36 cellular contexts compared by ENCODE assay signal in the genomic region with DNA sequence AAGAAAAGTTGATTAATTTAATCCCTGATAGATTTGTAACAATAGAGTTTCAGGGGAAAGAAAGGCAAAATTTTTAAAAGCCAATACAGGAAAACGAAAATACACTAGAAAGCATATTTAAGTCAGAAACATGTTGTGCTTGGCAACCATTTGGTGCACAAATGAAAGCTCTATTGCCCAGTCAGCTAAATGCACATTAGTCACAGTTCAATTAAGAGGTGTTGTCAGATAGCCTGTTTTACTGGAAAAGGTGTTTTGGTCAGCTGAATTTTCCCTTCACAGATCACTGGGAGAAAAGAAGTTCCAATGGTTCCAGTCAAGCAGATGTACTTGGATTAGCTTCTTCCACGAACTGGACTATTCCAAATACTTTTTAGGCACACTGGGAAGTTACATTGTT. TPM values are rescaled to one million over a fixed set of nuclear protein-coding genes. Genes with fewer than 3 reads are reported as not detected.
A peak's percentile ranks its signal among the peaks of the same experiment; 100 is the strongest.
DNase-seq lines count a peak whose midpoint lies in the region; ATAC-seq, FAIRE-seq and TF ChIP-seq lines count a peak whose summit lies in the region.
"Had no signal": no experiment of that assay in that cellular context is flagged by ENCODE, and none has a peak within 500 bp of the region (broad histone marks: within the 10 kb centered on the region; RNA-seq: fewer than 3 reads in every experiment).

No MANE protein-coding gene starts in this region.

- POLR2A ChIA-PET in A549 (lab: Yijun Ruan, JAX) (no interaction called here), GM10248 (lab: Yijun Ruan, JAX) (no interaction called here)

- DNase-seq in A549 (ENCODE audit: low read depth in 1 of 2, low spot score in 1 of 2) (no peak), MM.1S (peak; percentile 40), choroid plexus epithelial cell (ENCODE audit: low read depth) (peak; percentile 21), keratinocyte (ENCODE audit: low read depth, low spot score) (no peak), GM10248 (ENCODE audit: extremely low spot score) (no peak), SHP77 (lab: John Stamatoyannopoulos, UW) (no peak)
- no peak for DNase-seq in activated CD8-positive, alpha-beta memory T cell treated with anti-CD3 and anti-CD28 coated beads, Interleukin-2, amount 50 U/mL, for 48 hours
- DNase-seq: ACHN; activated CD4-positive, alpha-beta T cell treated with anti-CD3 and anti-CD28 coated beads, Interleukin-2, amount 10 ng/mL, durations not matched to agents 24 days and 14 days; activated gamma-delta T cell treated with Interleukin-2 at 50 U/mL for 16 hours; activated naive CD8-positive, alpha-beta T cell treated with anti-CD3 and anti-CD28 coated beads, Interleukin-2, amount 50 U/mL, for 24 hours; activated T-cell treated with anti-CD3 and anti-CD28 coated beads, Interleukin-2, amount 50 U/mL, for 4 hours; BE2C; body of pancreas; CD8-positive, alpha-beta memory T cell; DMS79; effector memory CD4-positive, alpha-beta T cell; esophagus squamous epithelium; gastrocnemius medialis; GF-D8; HCEC 1CT; hippocampal formation; naive thymus-derived CD8-positive, alpha-beta T cell; NCI-H1436 treated with DMSO at 0.1 percent for 48 hours; NK-92 treated with Interleukin-12 subunit alpha and Interleukin-12 subunit beta, amount 100 ng/mL, for 24 hours; occipital lobe; retina; stimulated activated CD4-positive, alpha-beta T cell treated with anti-CD3 and anti-CD28 coated beads, Interleukin-1b, Interleukin-23, amount 100 ng/mL, for 48 hours; stimulated activated CD8-positive, alpha-beta memory T cell treated with anti-CD3 and anti-CD28 coated beads, Interleukin-4, amount 100 ng/mL, for 48 hours; stomach; T1000; transverse colon had no signal

- TF ChIP-seq EP300 in A549 (IDR thresholded peaks at IDR 0.05): no peak

- no peaks in the 10 kb centered on the region for H3K27me3 ChIP-seq in MM.1S (replicated peaks; ENCODE audit: insufficient read depth, low read length)
- H3K27me3 ChIP-seq in keratinocyte (ENCODE audit: control insufficient read depth, extremely low read depth, insufficient read depth, low read length): no peaks in the 10 kb centered on the region
- H3K27me3 ChIP-seq: BE2C, body of pancreas, esophagus squamous epithelium, gastrocnemius medialis, stomach, transverse colon had no signal

- H3K9me3 ChIP-seq in A549 (no peaks in the 10 kb centered on the region), MM.1S (replicated peaks; ENCODE audit: insufficient read depth, low read length) (no peaks in the 10 kb centered on the region), keratinocyte (ENCODE audit: control insufficient read depth, low read depth, low read length) (no peaks in the 10 kb centered on the region)
- H3K9me3 ChIP-seq: BE2C, body of pancreas, esophagus squamous epithelium, gastrocnemius medialis, stomach, transverse colon had no signal

- no peak for TF ChIP-seq CTCF in A549 (IDR thresholded peaks at IDR 0.05)
- no peak for TF ChIP-seq CTCF in MM.1S (IDR thresholded peaks at IDR 0.05; ENCODE audit: low read length)
- no peak for TF ChIP-seq CTCF in choroid plexus epithelial cell (conservative IDR thresholded peaks at IDR 0.05; ENCODE audit: low read depth, low read length)
- no peak for TF ChIP-seq CTCF in keratinocyte (optimal IDR thresholded peaks at IDR 0.05 in 1 of 3, IDR thresholded peaks at IDR 0.05 in 1 of 3, conservative IDR thresholded peaks at IDR 0.05 in 1 of 3; ENCODE audit: extremely low read depth in 1 of 3, insufficient read depth in 2 of 3, low read length in 3 of 3)
- TF ChIP-seq CTCF in GM10248 (IDR thresholded peaks at IDR 0.05; ENCODE audit: control extremely low read depth, extremely low read depth, low read depth, missing control alignments): no peak

- H3K4me1 ChIP-seq in A549 (no peaks in the 10 kb centered on the region), MM.1S (ENCODE audit: low read length) (peaks cover 3% of the 10 kb centered on the region; the same call in 1 of the 2 replicates), keratinocyte (ENCODE audit: control insufficient read depth, extremely low read depth, insufficient read depth, low read length) (peaks cover 4% of the 10 kb centered on the region)
- H3K4me1 ChIP-seq: body of pancreas, gastrocnemius medialis, stomach, transverse colon had no signal

- no peaks in the 10 kb centered on the region for H3K9me1 ChIP-seq in keratinocyte (ENCODE audit: control insufficient read depth, extremely low read depth, insufficient read depth, low read length)

- H3K36me3 ChIP-seq in MM.1S (replicated peaks; ENCODE audit: insufficient read depth, low read length) (no peaks in the 10 kb centered on the region), keratinocyte (ENCODE audit: control insufficient read depth in 2 of 2, extremely low read depth in 1 of 2, insufficient read depth in 2 of 2, low read length in 2 of 2) (no peaks in the 10 kb centered on the region)
- H3K36me3 ChIP-seq: esophagus squamous epithelium, gastrocnemius medialis, stomach, transverse colon had no signal

- no peak overlapping the region for H2AFZ ChIP-seq in MM.1S (ENCODE audit: low read length)
- no peak overlapping the region for H2AFZ ChIP-seq in keratinocyte (ENCODE audit: control insufficient read depth, low read length)

- H3F3A ChIP-seq in MM.1S (ENCODE audit: insufficient read depth, low read length): no peaks in the 10 kb centered on the region

- no peak for FAIRE-seq in A549 (lab: Jason Lieb, UNC)
- peak; percentile 17 for FAIRE-seq in keratinocyte (lab: Jason Lieb, UNC)
- FAIRE-seq: colon, HTR-8/SVneo had no signal

- no peak for ATAC-seq in A549
- no peak for ATAC-seq in HG03354 (IDR thresholded peaks at IDR 0.05; ENCODE audit: poor library complexity, severe bottlenecking, unreplicated experiment)
- ATAC-seq: activated naive CD8-positive, alpha-beta T cell treated with anti-CD3 and anti-CD28 coated beads, Interleukin-2, amount 50 U/mL, for 24 hours; activated T-cell treated with anti-CD3 and anti-CD28 coated beads, Interleukin-2, amount 50 U/mL, for 4 hours; body of pancreas; gastrocnemius medialis; naive thymus-derived CD8-positive, alpha-beta T cell had no signal

- no peak for TF ChIP-seq RAD21 in A549 (conservative IDR thresholded peaks at IDR 0.05 in 1 of 2, IDR thresholded peaks at IDR 0.05 in 1 of 2)

- 2% methylated on average over 2 of the region's 2 CpGs for WGBS in A549 (ENCODE audit: missing lambda C conversion rate)

- H3K9ac ChIP-seq in MM.1S (ENCODE audit: low read length) (no peak overlapping the region), keratinocyte (ENCODE audit: control insufficient read depth, extremely low read depth, insufficient read depth, low read length) (no peak overlapping the region)

- H3K9me2 ChIP-seq in MM.1S (replicated peaks; ENCODE audit: insufficient read depth, low read length): no peaks in the 10 kb centered on the region

- CTCF ChIA-PET in A549 (lab: Yijun Ruan, JAX) (no interaction called here), GM10248 (lab: Yijun Ruan, JAX) (no interaction called here)

- H3K79me2 ChIP-seq in MM.1S (ENCODE audit: low read length): no peaks in the 10 kb centered on the region
- H3K79me2 ChIP-seq in keratinocyte (ENCODE audit: control insufficient read depth, insufficient read depth, low read length): no peaks in the 10 kb centered on the region

- no peak for TF ChIP-seq POLR2A in A549 (IDR thresholded peaks at IDR 0.05; ENCODE audit: low read length)

- H3K27ac ChIP-seq in A549 (no peak overlapping the region), MM.1S (ENCODE audit: low read length) (no peak overlapping the region), keratinocyte (ENCODE audit: control insufficient read depth, insufficient read depth, low read length) (no peak overlapping the region)
- H3K27ac ChIP-seq: body of pancreas, esophagus squamous epithelium, gastrocnemius medialis, stomach, transverse colon had no signal

- dilution Hi-C loops in keratinocyte (cut with MboI; ENCODE audit: extremely low pct_ligation_motif_present, low sequenced_read_pairs): no loop called here

- H3K4me3 ChIP-seq in A549 (no peak overlapping the region), MM.1S (ENCODE audit: low read length) (no peak overlapping the region), choroid plexus epithelial cell (ENCODE audit: low read depth, low read length) (no peak overlapping the region), keratinocyte (ENCODE audit: control insufficient read depth in 2 of 3, extremely low read depth in 1 of 3, insufficient read depth in 2 of 3, low read depth in 1 of 3, low read length in 3 of 3) (no peak overlapping the region)
- H3K4me3 ChIP-seq: body of pancreas, esophagus squamous epithelium, gastrocnemius medialis, smooth muscle cell, stomach, transverse colon had no signal

- H3K4me2 ChIP-seq in A549: no peak overlapping the region
- H3K4me2 ChIP-seq in MM.1S (ENCODE audit: low read depth, low read length): no peak overlapping the region
- H3K4me2 ChIP-seq in keratinocyte (ENCODE audit: control insufficient read depth, extremely low read depth, insufficient read depth, low read depth, low read length): no peak overlapping the region
- H3K4me2 ChIP-seq: smooth muscle cell had no signal

- H4K20me1 ChIP-seq in MM.1S (ENCODE audit: insufficient read depth, low read length): no peaks in the 10 kb centered on the region
- H4K20me1 ChIP-seq in keratinocyte (ENCODE audit: control insufficient read depth, extremely low read depth, insufficient read depth, low read length): no peaks in the 10 kb centered on the region

TF ChIP-seq in A549, 52 proteins besides CTCF, POLR2A, EP300 and RAD21 (continues in another document):
- peak; percentile 37 for TF ChIP-seq MAFK (IDR thresholded peaks at IDR 0.05; ENCODE audit: partially characterized antibody)

RNA-seq across cellular contexts. Expression of gene RGS4, which starts 25.4 kb away (rescaled TPM):
- polyA plus RNA-seq in A549 (2011; rRNA removed) (0.05 and 0.07 TPM in 2 replicates), A549 (2017; fragmentation: RNase III; extraction: RNeasy Plus Mini Kit Qiagen cat#74134 plus additional on column Dnase treatment) (0.03 TPM in 1 of 3 replicates, not detected in the others), keratinocyte (0.23 to 1.1 TPM (median 0.90 TPM) in 3 replicates)
- polyA plus RNA-seq in A549 (2012; cell fraction: cytosol; rRNA removed): not detected in 2 replicates
- not detected in 2 replicates for polyA plus RNA-seq in A549 (2012; cell fraction: nucleus; rRNA removed)
- not detected in 2 replicates for polyA minus RNA-seq in A549 (2011; rRNA and poly(A)+ RNA removed)
- not detected for polyA plus RNA-seq in keratinocyte (2011; ENCODE audit: low read depth)
- polyA plus RNA-seq in keratinocyte (2011; cell fraction: cytosol; rRNA removed): 0.17 and 0.30 TPM in 2 replicates
- 0.16 and 0.42 TPM in 2 replicates for polyA plus RNA-seq in keratinocyte (2011; cell fraction: nucleus; rRNA removed)
- 0.55 TPM in 1 of 2 replicates, not detected in the other for polyA plus RNA-seq in keratinocyte (2012; ENCODE audit: low replicate concordance)
- polyA minus RNA-seq in keratinocyte: 0.10 to 0.70 TPM (median 0.26 TPM) in 3 replicates
- not detected for polyA minus RNA-seq in keratinocyte (2011; cell fraction: cytosol; rRNA and poly(A)+ RNA removed)
- 0.42 TPM in 1 of 2 replicates, not detected in the other for polyA minus RNA-seq in keratinocyte (2011; cell fraction: nucleus; rRNA and poly(A)+ RNA removed)
- polyA plus RNA-seq: CD8-positive, alpha-beta memory T cell; naive thymus-derived CD8-positive, alpha-beta T cell had no signal

Comparison
In these comparisons a context has a peak if more than half of its experiments do, and no peak if none do; other contexts are left out.
1. DNase-seq: peak in MM.1S (single experiment) and choroid plexus epithelial cell (single experiment); none in A549 (0 of 2), keratinocyte (single experiment), activated CD8-positive, alpha-beta memory T cell treated with anti-CD3 and anti-CD28 coated beads, Interleukin-2, amount 50 U/mL, for 48 hours (single experiment), GM10248 (single experiment) and SHP77 (0 of 2).